In the genomic region with DNA sequence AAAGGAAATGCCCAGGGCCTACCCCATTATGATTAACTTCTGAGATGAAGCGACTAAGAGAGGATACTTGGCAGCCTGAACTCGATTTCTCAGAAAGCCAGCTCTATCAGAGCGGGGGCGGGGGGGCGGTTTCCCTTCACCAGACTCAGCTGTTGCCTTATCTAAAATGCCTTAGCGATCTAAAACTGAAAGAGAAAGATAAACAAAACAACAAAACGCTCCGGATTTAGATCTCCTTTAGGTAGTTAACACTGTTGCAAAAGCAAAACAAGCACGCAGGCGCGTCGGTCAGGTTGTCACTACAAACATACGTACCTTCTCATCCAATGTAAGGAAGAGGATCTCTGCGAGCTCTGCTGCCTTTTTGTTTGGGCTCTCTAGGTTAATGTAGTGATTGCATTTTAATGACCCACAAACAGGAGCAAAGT, we compare ENCODE assay signal across 8 cellular contexts. TPM values are rescaled to one million over a fixed set of nuclear protein-coding genes. Genes with fewer than 3 reads are reported as not detected.
DNase-seq lines count a peak whose midpoint lies in the region; ATAC-seq and TF ChIP-seq lines count a peak whose summit lies in the region.

No MANE protein-coding gene starts in this region.

- no peak for TF ChIP-seq CTCF in cardiac fibroblast (IDR thresholded peaks at IDR 0.05; ENCODE audit: low read depth, low read length)

- peak overlapping the region; percentile 56 to 93 for H3K4me3 ChIP-seq in cardiac fibroblast (replicated peaks in 1 of 2; ENCODE audit: low read depth in 2 of 2, low read length in 2 of 2)

- intact Hi-C loops in left colon (cut with DNase I, micrococcal nuclease), result no loop called here

- peak; percentile 12 for DNase-seq in RPMI8226
- DNase-seq in cardiac fibroblast (ENCODE audit: low read depth in 2 of 2), result peak; percentile 35 to 58
- DNase-seq in left colon, result peak; percentile 53 to 56
- peak; percentile 27 for DNase-seq in stimulated activated CD4-positive, alpha-beta T cell treated with anti-CD3 and anti-CD28 coated beads, Interleukin-2, amount 100 ng/mL, for 4 hours (ENCODE audit: low read depth)
- DNase-seq in NCI-H2107 treated with DMSO at 0.1 percent for 48 hours (lab: John Stamatoyannopoulos, UW; ENCODE audit: unreplicated experiment), result no peak
- no peak for DNase-seq in KBM-7

- in situ Hi-C loops in KBM-7 (cut with MboI; ENCODE audit: low pct_unique_long_range_greater_than_20kb, low sequenced_read_pairs), result no loop called here

- ATAC-seq in GM18520 (IDR thresholded peaks at IDR 0.05; ENCODE audit: unreplicated experiment) (peak; percentile 49), HG02759 (IDR thresholded peaks at IDR 0.05; ENCODE audit: unreplicated experiment) (peak; percentile 38), left colon (no peak)

RNA-seq across cellular contexts. Expression of a gene that starts 1.1 kb away (rescaled TPM):
- 10 to 100 TPM; 10.2 to 34.0 TPM for total RNA-seq in left colon

Comparison
In these comparisons a context has a peak if more than half of its experiments do, and no peak if none do; other contexts are left out.
1. DNase-seq: peak in RPMI8226 (single experiment), cardiac fibroblast (2 of 2), left colon (2 of 2) and stimulated activated CD4-positive, alpha-beta T cell treated with anti-CD3 and anti-CD28 coated beads, Interleukin-2, amount 100 ng/mL, for 4 hours (single experiment); none in NCI-H2107 treated with DMSO at 0.1 percent for 48 hours (single experiment) and KBM-7 (single experiment).